Comparison of ENCODE assay signal across 24 cellular contexts in genomic region chr4:111263836-111264235, GRCh38.
"Had no signal": no experiment of that assay in that cellular context is flagged by ENCODE, and none has a peak within 500 bp of the region (broad histone marks: within the 10 kb centered on the region; RNA-seq: fewer than 3 reads in every experiment).

No MANE protein-coding gene starts in this region.

- ATAC-seq: HepG2 had no signal

- FAIRE-seq: HepG2, RCC 7860 had no signal

- H3K4me3 ChIP-seq: MG63, SJSA1, SK-N-MC had no signal

- H3K27ac ChIP-seq: SJSA1, SK-N-MC had no signal

- H3K27me3 ChIP-seq: MG63, SJSA1 had no signal

- H3K9me3 ChIP-seq: MG63, SJSA1 had no signal

- DNase-seq: IMR-90, Karpas-422, KG1, MG63, NCI-H1092, NCI-H1105 treated with DMSO at 0.1 percent for 48 hours, NCI-H1417 treated with DMSO at 0.1 percent for 48 hours, NCI-H146, NCI-H1694 treated with DMSO at 0.1 percent for 48 hours, NCI-H1930, NCI-H2081, NCI-H2107, NCI-H226, NCI-H446, NCI-H510A, NCI-H524 treated with DMSO at 0.1 percent for 48 hours, NCI-H774, Right ventricle myocardium superior, RPMI8226, SIG-M5 had no signal

- H3K36me3 ChIP-seq: MG63, SJSA1 had no signal
